ENCODE assay signal across 1 cellular context in the genomic region with DNA sequence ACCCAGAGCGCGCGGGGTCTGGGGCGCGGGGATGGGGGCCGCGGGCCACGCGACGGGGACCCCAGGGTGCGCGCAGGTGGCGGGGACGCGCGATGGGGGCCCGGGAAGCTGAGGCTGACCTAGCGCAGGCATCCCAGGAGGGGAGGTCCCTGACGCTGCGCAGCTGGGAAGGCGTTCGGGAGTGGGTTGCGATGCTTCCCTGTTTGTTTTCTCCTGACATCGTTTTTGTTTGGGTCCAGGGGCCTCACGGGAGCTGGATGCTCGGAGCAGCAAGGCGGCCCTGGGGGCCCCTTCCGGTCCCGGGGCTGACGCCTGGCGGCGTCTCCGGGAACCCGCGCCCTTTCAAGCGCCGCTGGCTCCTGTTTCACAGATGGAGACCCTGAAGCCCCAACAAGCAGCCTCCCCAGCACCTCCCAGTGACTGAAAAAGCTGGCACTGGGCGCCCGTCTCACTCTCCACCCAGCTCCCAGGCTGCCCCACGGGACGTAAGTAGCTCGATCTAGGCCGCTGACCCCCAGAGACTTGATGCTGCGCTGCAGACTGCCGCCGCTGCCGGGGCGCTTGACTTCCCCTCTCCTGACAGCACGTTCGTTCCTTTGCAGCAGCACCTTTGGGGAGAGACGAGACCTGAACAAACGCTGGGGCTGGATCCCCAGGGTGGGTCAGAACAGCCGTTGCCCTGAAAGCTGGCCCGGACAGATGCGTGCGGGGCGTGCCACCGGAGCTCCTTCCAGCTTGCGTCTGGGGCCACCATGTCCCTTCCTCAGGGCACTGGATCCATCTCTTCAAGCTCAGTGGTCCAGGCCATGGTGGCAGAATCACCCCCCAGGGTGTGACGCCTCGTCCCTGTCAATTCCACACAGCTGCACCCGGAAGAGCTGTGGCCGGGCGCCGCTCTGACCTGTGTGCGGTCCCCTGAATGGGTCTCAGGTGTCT.
TF ChIP-seq lines count a peak whose summit lies in the region.

No MANE protein-coding gene starts in this region.

TF ChIP-seq in endothelial cell of umbilical vein, 7 proteins besides CTCF, POLR2A, EP300 and RAD21:
- no peak for TF ChIP-seq GATA2 (IDR thresholded peaks at IDR 0.05; ENCODE audit: insufficient read depth, insufficient read length, low read depth, low read length)
- no peak for TF ChIP-seq POLR2AphosphoS5 (IDR thresholded peaks at IDR 0.05; ENCODE audit: insufficient read depth, low read depth, low read length)
- TF ChIP-seq FOS (IDR thresholded peaks at IDR 0.05; ENCODE audit: borderline replicate concordance, insufficient read depth, low read length): no peak
- no peak for TF ChIP-seq MYC (IDR thresholded peaks at IDR 0.05; ENCODE audit: low read depth, low read length)
